ENCODE assay signal across 8 cellular contexts in the genomic region with DNA sequence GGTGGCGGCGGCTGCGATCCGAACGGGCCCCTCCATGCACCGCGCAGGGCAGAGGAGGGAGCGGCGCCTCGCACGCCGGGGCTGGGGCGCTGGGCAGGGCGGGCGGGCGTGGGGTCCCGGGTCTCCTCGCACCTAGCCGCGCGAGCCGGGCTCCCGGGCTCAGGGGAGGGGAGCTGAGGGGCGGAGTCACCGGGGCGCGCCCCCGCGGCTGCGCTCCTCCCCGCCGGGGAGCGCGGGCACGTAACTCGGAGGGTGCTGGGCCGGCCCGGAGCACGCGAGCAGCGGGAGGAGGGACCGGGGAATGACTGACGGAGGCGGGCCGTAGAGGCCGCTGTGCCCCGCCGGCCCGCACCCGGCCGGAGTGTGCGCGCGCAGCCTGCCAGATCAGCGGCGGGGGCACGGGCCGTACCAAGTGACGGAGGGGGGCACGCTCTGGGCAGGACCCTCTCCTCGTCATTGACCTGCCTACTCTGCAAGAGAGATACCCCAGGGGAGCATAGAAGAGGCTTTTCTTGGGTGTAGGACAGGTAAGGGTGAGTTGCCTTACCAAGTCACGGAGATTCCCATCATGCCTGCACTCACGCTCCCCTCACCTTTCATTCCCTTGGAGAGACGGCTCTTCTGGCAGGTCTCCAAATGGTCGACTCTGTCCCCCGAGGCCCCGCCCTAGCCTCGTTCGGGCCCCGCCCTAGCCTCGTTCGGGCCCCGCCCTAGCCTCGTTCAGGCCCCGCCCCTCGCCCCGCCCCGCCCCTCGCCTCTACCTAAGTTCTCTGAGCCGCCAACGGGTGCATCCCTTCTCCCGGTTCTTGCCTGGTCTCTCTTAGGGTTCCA. TPM values are rescaled to one million over a fixed set of nuclear protein-coding genes. Genes with fewer than 3 reads are reported as not detected.
DNase-seq lines count a peak whose midpoint lies in the region; ATAC-seq and TF ChIP-seq lines count a peak whose summit lies in the region.

A gene with protein sequence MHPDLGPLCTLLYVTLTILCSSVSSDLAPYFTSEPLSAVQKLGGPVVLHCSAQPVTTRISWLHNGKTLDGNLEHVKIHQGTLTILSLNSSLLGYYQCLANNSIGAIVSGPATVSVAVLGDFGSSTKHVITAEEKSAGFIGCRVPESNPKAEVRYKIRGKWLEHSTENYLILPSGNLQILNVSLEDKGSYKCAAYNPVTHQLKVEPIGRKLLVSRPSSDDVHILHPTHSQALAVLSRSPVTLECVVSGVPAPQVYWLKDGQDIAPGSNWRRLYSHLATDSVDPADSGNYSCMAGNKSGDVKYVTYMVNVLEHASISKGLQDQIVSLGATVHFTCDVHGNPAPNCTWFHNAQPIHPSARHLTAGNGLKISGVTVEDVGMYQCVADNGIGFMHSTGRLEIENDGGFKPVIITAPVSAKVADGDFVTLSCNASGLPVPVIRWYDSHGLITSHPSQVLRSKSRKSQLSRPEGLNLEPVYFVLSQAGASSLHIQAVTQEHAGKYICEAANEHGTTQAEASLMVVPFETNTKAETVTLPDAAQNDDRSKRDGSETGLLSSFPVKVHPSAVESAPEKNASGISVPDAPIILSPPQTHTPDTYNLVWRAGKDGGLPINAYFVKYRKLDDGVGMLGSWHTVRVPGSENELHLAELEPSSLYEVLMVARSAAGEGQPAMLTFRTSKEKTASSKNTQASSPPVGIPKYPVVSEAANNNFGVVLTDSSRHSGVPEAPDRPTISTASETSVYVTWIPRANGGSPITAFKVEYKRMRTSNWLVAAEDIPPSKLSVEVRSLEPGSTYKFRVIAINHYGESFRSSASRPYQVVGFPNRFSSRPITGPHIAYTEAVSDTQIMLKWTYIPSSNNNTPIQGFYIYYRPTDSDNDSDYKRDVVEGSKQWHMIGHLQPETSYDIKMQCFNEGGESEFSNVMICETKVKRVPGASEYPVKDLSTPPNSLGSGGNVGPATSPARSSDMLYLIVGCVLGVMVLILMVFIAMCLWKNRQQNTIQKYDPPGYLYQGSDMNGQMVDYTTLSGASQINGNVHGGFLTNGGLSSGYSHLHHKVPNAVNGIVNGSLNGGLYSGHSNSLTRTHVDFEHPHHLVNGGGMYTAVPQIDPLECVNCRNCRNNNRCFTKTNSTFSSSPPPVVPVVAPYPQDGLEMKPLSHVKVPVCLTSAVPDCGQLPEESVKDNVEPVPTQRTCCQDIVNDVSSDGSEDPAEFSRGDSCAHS (N-terminal part only) (minus strand): TSS at position 188 of the 831 bp plus-strand sequence. CDS start 39,390 bp downstream, outside the sequence.

- H3K36me3 ChIP-seq in heart right ventricle, result no peaks in the 10 kb centered on the region

- peak within 1 kb of the TSS; percentile 98 for H3K27ac Mint-ChIP-seq in type B pancreatic cell

- H3K9me3 ChIP-seq in heart right ventricle, result no peaks in the 10 kb centered on the region

- peak within 1 kb of the TSS; percentile 66 to 84 (median 72) for H3K4me3 ChIP-seq in heart right ventricle

- H3K4me3 Mint-ChIP-seq in type B pancreatic cell, result peak within 1 kb of the TSS; percentile 93

- peaks cover 5% of the 10 kb centered on the region for H3K9me3 Mint-ChIP-seq in type B pancreatic cell

- peaks cover 0 to 21% (median 16%) of the 10 kb centered on the region in 9 donors for H3K4me1 ChIP-seq in heart right ventricle

- DNase-seq in GM13976 (ENCODE audit: low spot score), result peak; percentile 99
- peak; percentile 95 for DNase-seq in NCI-H146 (lab: John Stamatoyannopoulos, UW)
- DNase-seq in T follicular helper cell (ENCODE audit: low read depth), result peak; percentile 84
- peak; percentile 83 for DNase-seq in amniotic epithelial cell (ENCODE audit: low read depth)
- peak; percentile 91 to 94 for DNase-seq in heart right ventricle
- peak; percentile 96 for DNase-seq in posterior vena cava (ENCODE audit: low spot score)
- peak; percentile 97 for DNase-seq in type B pancreatic cell (ENCODE audit: extremely low spot score, unreplicated experiment)

- peak within 1 kb of the TSS in 9 of 10 donors; percentile 63 to 90 (median 78) for H3K27ac ChIP-seq in heart right ventricle

- H3K4me1 Mint-ChIP-seq in type B pancreatic cell (ENCODE audit: unreplicated experiment), result peaks cover 19% of the 10 kb centered on the region

- intact Hi-C loops in heart right ventricle (cut with DNase I) (loop anchor here in 8 of 10 donors (5.0 to 10.0 kb wide), 8 partner anchors 49 to 149 kb away; a partner anchor contains a TSS), posterior vena cava (cut with DNase I) (loop anchor here in 1 of 2 donors (5.0 to 10.0 kb wide), 2 partner anchors 102 to 141 kb away; no protein-coding TSS in a partner anchor)

- 0 to 1% methylated on average over 44 to 81 of the region's 82 CpGs for WGBS in heart right ventricle, 2 donors

- peak; percentile 96 for ATAC-seq in HG02884 (IDR thresholded peaks at IDR 0.05; ENCODE audit: unreplicated experiment)
- ATAC-seq in heart right ventricle, result peak; percentile 98 to 100 (median 99)

- H3K36me3 Mint-ChIP-seq in type B pancreatic cell, result peaks cover 6% of the 10 kb centered on the region

- H3K27me3 Mint-ChIP-seq in type B pancreatic cell, result peaks cover 26% of the 10 kb centered on the region

- TF ChIP-seq CTCF in GM13976 (IDR thresholded peaks at IDR 0.05; ENCODE audit: borderline replicate concordance, control extremely low read depth, extremely low read depth, insufficient read depth, missing control alignments) (no peak), heart right ventricle (IDR thresholded peaks at IDR 0.05) (peak in 4 of 9 donors; percentile 25 to 53 (median 44)), type B pancreatic cell (conservative IDR thresholded peaks at IDR 0.05) (no peak)

- in situ Hi-C loops in GM13976 (cut with MboI; ENCODE audit: low sequenced_read_pairs, unreplicated experiment), result no loop called here

- H3K27me3 ChIP-seq in heart right ventricle, result peaks cover 0 to 30% (median 0%) of the 10 kb centered on the region in 7 donors

RNA-seq across cellular contexts. Expression of the gene that starts here (rescaled TPM):
- 10 to 100 TPM in 2 of 10 donors, 1 to 10 TPM in 8; 5.4 to 17.1 (median 9.3) TPM for total RNA-seq in heart right ventricle
- polyA plus RNA-seq in heart right ventricle, result 1 to 10 TPM; 1.4 to 2.4 TPM
- total RNA-seq in posterior vena cava, result 10 to 100 TPM; 11.2 to 31.3 TPM
- total RNA-seq in type B pancreatic cell (ENCODE audit: low replicate concordance), result 23.5 and 157 TPM in 2 replicates

Comparison
In these comparisons a context has a peak if more than half of its experiments do, and no peak if none do; other contexts are left out.
1. Peak in every context shown above with its lines: DNase-seq, ATAC-seq, H3K4me3 ChIP-seq and H3K27ac ChIP-seq.